In the genomic region with DNA sequence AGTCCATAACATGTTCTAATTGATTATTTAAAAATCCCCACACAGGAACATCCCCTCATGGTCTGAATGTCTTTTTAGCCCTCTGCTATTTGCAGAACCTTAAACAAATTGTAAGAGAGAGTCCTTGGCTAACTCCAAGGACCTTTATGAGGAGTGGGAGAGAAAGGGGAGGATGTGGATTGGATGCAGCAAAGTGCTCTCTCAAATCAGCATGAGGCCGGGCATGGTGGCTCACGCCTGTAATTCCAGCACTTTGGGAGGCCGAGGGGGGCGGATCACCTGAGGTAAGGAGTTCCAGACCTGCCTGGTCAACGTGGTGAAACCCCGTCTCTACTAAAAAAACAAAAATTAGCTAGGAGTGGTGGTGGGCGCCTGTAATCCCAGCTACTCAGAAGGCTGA, we compare ENCODE assay signal across 18 cellular contexts.
A peak's percentile ranks its signal among the peaks of the same experiment; 100 is the strongest.
DNase-seq lines count a peak whose midpoint lies in the region; ATAC-seq and TF ChIP-seq lines count a peak whose summit lies in the region.
"Had no signal": no experiment of that assay in that cellular context is flagged by ENCODE, and none has a peak within 500 bp of the region (broad histone marks: within the 10 kb centered on the region; RNA-seq: fewer than 3 reads in every experiment).

No MANE protein-coding gene starts in this region.

- H3K4me3 Mint-ChIP-seq in stimulated activated naive B cell treated with anti-CD40 and anti-IgM and Interleukin-4, amounts not matched to agents 10 μg/mL and 1 μg/mL and 100 μg/mL, for 72 hours: no peak overlapping the region
- H3K4me3 Mint-ChIP-seq: brain; neural crest cell; T-helper 2 cell treated with Interferon-gamma antibody and Interleukin-4, amounts not matched to agents 5 μg/mL and 100 μg/mL, for 36 hours had no signal

- H3K4me3 ChIP-seq in GM23248: peak overlapping the region; percentile 70
- no peak overlapping the region for H3K4me3 ChIP-seq in RWPE2 (ENCODE audit: severe bottlenecking)
- H3K4me3 ChIP-seq in psoas muscle: no peak overlapping the region
- no peak overlapping the region for H3K4me3 ChIP-seq in uterus

- no peak for TF ChIP-seq CTCF in RWPE2 (IDR thresholded peaks at IDR 0.05; ENCODE audit: poor library complexity, severe bottlenecking)
- TF ChIP-seq CTCF in foreskin keratinocyte (conservative IDR thresholded peaks at IDR 0.05): no peak
- no peak for TF ChIP-seq CTCF in psoas muscle (IDR thresholded peaks at IDR 0.05)
- no peak for TF ChIP-seq CTCF in uterus (IDR thresholded peaks at IDR 0.05)

- peak overlapping the region; percentile 46 for H2AFZ ChIP-seq in GM23248

- H3K4me2 ChIP-seq in GM23248 (ENCODE audit: unreplicated experiment): peak overlapping the region; percentile 81

- no peaks in the 10 kb centered on the region for H3K27me3 ChIP-seq in GM23248 (replicated peaks; ENCODE audit: insufficient read depth)
- H3K27me3 ChIP-seq in RWPE2 (ENCODE audit: insufficient read depth, poor library complexity, severe bottlenecking): no peaks in the 10 kb centered on the region
- no peaks in the 10 kb centered on the region for H3K27me3 ChIP-seq in foreskin keratinocyte
- H3K27me3 ChIP-seq in psoas muscle (ENCODE audit: insufficient read depth in 3 of 3, low read length in 2 of 3): no peaks in the 10 kb centered on the region
- no peaks in the 10 kb centered on the region for H3K27me3 ChIP-seq in uterus

- H3K9me3 ChIP-seq in GM23248 (ENCODE audit: low read depth) (no peaks in the 10 kb centered on the region), RWPE2 (ENCODE audit: severe bottlenecking) (no peaks in the 10 kb centered on the region), psoas muscle (no peaks in the 10 kb centered on the region), uterus (no peaks in the 10 kb centered on the region)

- intact Hi-C loops in psoas muscle (cut with DNase I) (no loop called here), uterus (cut with DNase I; ENCODE audit: low total_unique reads) (no loop called here)

- WGBS in GM23248 (ENCODE audit: low coverage in 1 of 2, low lambda C conversion rate in 2 of 2, missing lambda C conversion rate in 2 of 2), 2 experiments: 92 to 93% methylated on average over 7 of the region's 7 CpGs
- WGBS in psoas muscle, 3 donors: 89 to 92% (median 92%) methylated on average over 7 of the region's 7 CpGs

- H4K20me1 ChIP-seq in GM23248 (ENCODE audit: insufficient read depth): no peaks in the 10 kb centered on the region

- no peaks in the 10 kb centered on the region for H3K9me3 Mint-ChIP-seq in stimulated activated naive B cell treated with anti-CD40 and anti-IgM and Interleukin-4, amounts not matched to agents 10 μg/mL and 1 μg/mL and 100 μg/mL, for 72 hours
- H3K9me3 Mint-ChIP-seq: T-helper 2 cell treated with Interferon-gamma antibody and Interleukin-4, amounts not matched to agents 5 μg/mL and 100 μg/mL, for 36 hours had no signal

- no peaks in the 10 kb centered on the region for H3K79me2 ChIP-seq in GM23248 (ENCODE audit: insufficient read depth)

- H3K36me3 Mint-ChIP-seq in stimulated activated naive B cell treated with anti-CD40 and anti-IgM and Interleukin-4, amounts not matched to agents 10 μg/mL and 1 μg/mL and 100 μg/mL, for 72 hours: no peaks in the 10 kb centered on the region
- H3K36me3 Mint-ChIP-seq: activated naive CD4-positive, alpha-beta T cell treated with anti-CD3 and anti-CD28 coated beads, Interleukin-2, amount 50 U/mL, for 72 hours; brain had no signal

- no peak for ATAC-seq in RWPE2 (ENCODE audit: low read depth)
- ATAC-seq in foreskin keratinocyte: no peak
- no peak for ATAC-seq in psoas muscle
- no peak for ATAC-seq in GM19328 (IDR thresholded peaks at IDR 0.05; ENCODE audit: unreplicated experiment)
- no peak for ATAC-seq in stimulated activated naive B cell treated with anti-CD40 and anti-IgM and Interleukin-4, amounts not matched to agents 10 μg/mL and 1 μg/mL and 100 μg/mL, for 72 hours (replicated peaks)
- ATAC-seq: activated naive CD4-positive, alpha-beta T cell treated with anti-CD3 and anti-CD28 coated beads, Interleukin-2, amount 50 U/mL, for 72 hours; Right ventricle myocardium inferior; stimulated activated naive CD8-positive, alpha-beta T cell treated with anti-CD3 and anti-CD28 coated beads, Interleukin-15, Interleukin-2, amounts not matched to agents 100 U/mL and 50 U/mL, for 24 hours had no signal

- peak overlapping the region; percentile 80 for H3K9ac ChIP-seq in GM23248

- no peak for DNase-seq in GM23248
- DNase-seq in RWPE2 (ENCODE audit: low spot score): no peak
- DNase-seq in foreskin keratinocyte: no peak
- no peak for DNase-seq in psoas muscle
- no peak for DNase-seq in RKO (ENCODE audit: low spot score)
- no peak for DNase-seq in stimulated activated naive B cell treated with anti-CD40 and anti-IgM and Interleukin-4, amounts not matched to agents 10 μg/mL and 1 μg/mL and 100 μg/mL, for 72 hours
- DNase-seq in uterus: no peak
- DNase-seq: activated CD4-positive, CD25-positive, alpha-beta regulatory T cell; glutamatergic neuron; NCI-H187 treated with DMSO at 0.1 percent for 48 hours; NCI-H446; stimulated activated naive CD8-positive, alpha-beta T cell treated with anti-CD3 and anti-CD28 coated beads, Interleukin-15, Interleukin-2, amounts not matched to agents 100 U/mL and 50 U/mL, for 24 hours had no signal

- H3K36me3 ChIP-seq in GM23248 (ENCODE audit: low read depth) (no peaks in the 10 kb centered on the region), RWPE2 (ENCODE audit: low read depth) (no peaks in the 10 kb centered on the region), psoas muscle (ENCODE audit: insufficient read depth in 1 of 2, low read depth in 1 of 2) (no peaks in the 10 kb centered on the region), uterus (no peaks in the 10 kb centered on the region)

- peaks cover 40% of the 10 kb centered on the region for H3K4me1 ChIP-seq in GM23248 (ENCODE audit: insufficient read depth)
- peaks cover 32% of the 10 kb centered on the region for H3K4me1 ChIP-seq in RWPE2 (ENCODE audit: insufficient read depth, poor library complexity, severe bottlenecking)
- H3K4me1 ChIP-seq in foreskin keratinocyte: peaks cover 40% of the 10 kb centered on the region
- H3K4me1 ChIP-seq in psoas muscle: peaks cover 29% of the 10 kb centered on the region
- no peaks in the 10 kb centered on the region for H3K4me1 ChIP-seq in uterus

- peaks cover 31% of the 10 kb centered on the region for H3F3A ChIP-seq in GM23248 (ENCODE audit: insufficient read depth)

- no peak overlapping the region for H3K27ac Mint-ChIP-seq in stimulated activated naive B cell treated with anti-CD40 and anti-IgM and Interleukin-4, amounts not matched to agents 10 μg/mL and 1 μg/mL and 100 μg/mL, for 72 hours
- H3K27ac Mint-ChIP-seq: activated naive CD4-positive, alpha-beta T cell treated with anti-CD3 and anti-CD28 coated beads, Interleukin-2, amount 50 U/mL, for 72 hours; T-helper 2 cell treated with Interferon-gamma antibody and Interleukin-4, amounts not matched to agents 5 μg/mL and 100 μg/mL, for 36 hours had no signal

- in situ Hi-C loops in GM23248 (cut with MboI): no loop called here

- TF ChIP-seq POLR2A in uterus (IDR thresholded peaks at IDR 0.05): no peak

- peaks cover 7 to 12% of the 10 kb centered on the region in 2 donors for H3K4me1 Mint-ChIP-seq in stimulated activated naive B cell treated with anti-CD40 and anti-IgM and Interleukin-4, amounts not matched to agents 10 μg/mL and 1 μg/mL and 100 μg/mL, for 72 hours

- H3K9me2 ChIP-seq in GM23248 (ENCODE audit: insufficient read depth): no peaks in the 10 kb centered on the region

- H3K27ac ChIP-seq in GM23248: peak overlapping the region; percentile 95
- H3K27ac ChIP-seq in RWPE2 (ENCODE audit: poor library complexity, severe bottlenecking): peak overlapping the region; percentile 75
- H3K27ac ChIP-seq in foreskin keratinocyte: peak overlapping the region; percentile 54
- peak overlapping the region; percentile 66 for H3K27ac ChIP-seq in psoas muscle
- peak overlapping the region in 1 of 2 donors; percentile 53 for H3K27ac ChIP-seq in uterus

- H3K27me3 Mint-ChIP-seq in stimulated activated naive B cell treated with anti-CD40 and anti-IgM and Interleukin-4, amounts not matched to agents 10 μg/mL and 1 μg/mL and 100 μg/mL, for 72 hours: peaks cover 12 to 29% of the 10 kb centered on the region in 2 donors
- H3K27me3 Mint-ChIP-seq: brain had no signal
